1 cellular context compared by ENCODE assay signal in the genomic region with DNA sequence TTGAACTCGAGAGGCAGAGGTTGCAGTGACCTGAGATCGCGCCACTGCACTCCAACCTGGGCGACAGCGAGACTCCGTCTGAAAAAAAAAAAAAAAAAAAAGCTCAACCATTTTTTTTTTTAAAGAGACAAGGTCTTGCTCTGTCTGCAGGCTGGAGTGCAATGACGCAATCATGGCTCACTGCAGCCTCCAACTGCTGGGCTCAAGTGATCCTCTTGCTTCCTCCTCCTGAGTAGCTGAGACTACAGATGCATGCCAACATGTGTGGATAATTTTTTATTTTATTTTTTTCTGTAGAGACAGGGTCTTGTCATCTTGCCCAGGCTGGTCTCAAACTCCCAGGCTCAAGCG.
TF ChIP-seq lines count a peak whose summit lies in the region.

No MANE protein-coding gene starts in this region.

TF ChIP-seq in K562, 482 proteins besides CTCF, POLR2A, EP300 and RAD21:
- TF ChIP-seq, protein P1, sequence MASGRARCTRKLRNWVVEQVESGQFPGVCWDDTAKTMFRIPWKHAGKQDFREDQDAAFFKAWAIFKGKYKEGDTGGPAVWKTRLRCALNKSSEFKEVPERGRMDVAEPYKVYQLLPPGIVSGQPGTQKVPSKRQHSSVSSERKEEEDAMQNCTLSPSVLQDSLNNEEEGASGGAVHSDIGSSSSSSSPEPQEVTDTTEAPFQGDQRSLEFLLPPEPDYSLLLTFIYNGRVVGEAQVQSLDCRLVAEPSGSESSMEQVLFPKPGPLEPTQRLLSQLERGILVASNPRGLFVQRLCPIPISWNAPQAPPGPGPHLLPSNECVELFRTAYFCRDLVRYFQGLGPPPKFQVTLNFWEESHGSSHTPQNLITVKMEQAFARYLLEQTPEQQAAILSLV (tag; IDR thresholded peaks at IDR 0.05): peak; percentile 66; the same call in 1 of the 2 replicates
- TF ChIP-seq, protein P2, sequence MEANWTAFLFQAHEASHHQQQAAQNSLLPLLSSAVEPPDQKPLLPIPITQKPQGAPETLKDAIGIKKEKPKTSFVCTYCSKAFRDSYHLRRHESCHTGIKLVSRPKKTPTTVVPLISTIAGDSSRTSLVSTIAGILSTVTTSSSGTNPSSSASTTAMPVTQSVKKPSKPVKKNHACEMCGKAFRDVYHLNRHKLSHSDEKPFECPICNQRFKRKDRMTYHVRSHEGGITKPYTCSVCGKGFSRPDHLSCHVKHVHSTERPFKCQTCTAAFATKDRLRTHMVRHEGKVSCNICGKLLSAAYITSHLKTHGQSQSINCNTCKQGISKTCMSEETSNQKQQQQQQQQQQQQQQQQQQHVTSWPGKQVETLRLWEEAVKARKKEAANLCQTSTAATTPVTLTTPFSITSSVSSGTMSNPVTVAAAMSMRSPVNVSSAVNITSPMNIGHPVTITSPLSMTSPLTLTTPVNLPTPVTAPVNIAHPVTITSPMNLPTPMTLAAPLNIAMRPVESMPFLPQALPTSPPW (CRISPR knock-in tag; IDR thresholded peaks at IDR 0.05): peak; percentile 23; the same call in 1 of the 2 replicates
- peak; percentile 44; the same call in 1 of the 2 replicates for TF ChIP-seq FOSL1 (tag; conservative IDR thresholded peaks at IDR 0.05)
- TF ChIP-seq NFRKB (IDR thresholded peaks at IDR 0.05; ENCODE audit: low read depth): no peak
- peak; percentile 97 for TF ChIP-seq CEBPB (tag; IDR thresholded peaks at IDR 0.05)
- TF ChIP-seq, protein P3, sequence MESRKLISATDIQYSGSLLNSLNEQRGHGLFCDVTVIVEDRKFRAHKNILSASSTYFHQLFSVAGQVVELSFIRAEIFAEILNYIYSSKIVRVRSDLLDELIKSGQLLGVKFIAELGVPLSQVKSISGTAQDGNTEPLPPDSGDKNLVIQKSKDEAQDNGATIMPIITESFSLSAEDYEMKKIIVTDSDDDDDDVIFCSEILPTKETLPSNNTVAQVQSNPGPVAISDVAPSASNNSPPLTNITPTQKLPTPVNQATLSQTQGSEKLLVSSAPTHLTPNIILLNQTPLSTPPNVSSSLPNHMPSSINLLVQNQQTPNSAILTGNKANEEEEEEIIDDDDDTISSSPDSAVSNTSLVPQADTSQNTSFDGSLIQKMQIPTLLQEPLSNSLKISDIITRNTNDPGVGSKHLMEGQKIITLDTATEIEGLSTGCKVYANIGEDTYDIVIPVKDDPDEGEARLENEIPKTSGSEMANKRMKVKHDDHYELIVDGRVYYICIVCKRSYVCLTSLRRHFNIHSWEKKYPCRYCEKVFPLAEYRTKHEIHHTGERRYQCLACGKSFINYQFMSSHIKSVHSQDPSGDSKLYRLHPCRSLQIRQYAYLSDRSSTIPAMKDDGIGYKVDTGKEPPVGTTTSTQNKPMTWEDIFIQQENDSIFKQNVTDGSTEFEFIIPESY (CRISPR knock-in tag; IDR thresholded peaks at IDR 0.05): no peak
- TF ChIP-seq, protein P4, sequence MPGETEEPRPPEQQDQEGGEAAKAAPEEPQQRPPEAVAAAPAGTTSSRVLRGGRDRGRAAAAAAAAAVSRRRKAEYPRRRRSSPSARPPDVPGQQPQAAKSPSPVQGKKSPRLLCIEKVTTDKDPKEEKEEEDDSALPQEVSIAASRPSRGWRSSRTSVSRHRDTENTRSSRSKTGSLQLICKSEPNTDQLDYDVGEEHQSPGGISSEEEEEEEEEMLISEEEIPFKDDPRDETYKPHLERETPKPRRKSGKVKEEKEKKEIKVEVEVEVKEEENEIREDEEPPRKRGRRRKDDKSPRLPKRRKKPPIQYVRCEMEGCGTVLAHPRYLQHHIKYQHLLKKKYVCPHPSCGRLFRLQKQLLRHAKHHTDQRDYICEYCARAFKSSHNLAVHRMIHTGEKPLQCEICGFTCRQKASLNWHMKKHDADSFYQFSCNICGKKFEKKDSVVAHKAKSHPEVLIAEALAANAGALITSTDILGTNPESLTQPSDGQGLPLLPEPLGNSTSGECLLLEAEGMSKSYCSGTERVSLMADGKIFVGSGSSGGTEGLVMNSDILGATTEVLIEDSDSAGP (CRISPR knock-in tag; IDR thresholded peaks at IDR 0.05): peak; percentile 77; the same call in 1 of the 2 replicates
- peak; percentile 94 for TF ChIP-seq CEBPG (CRISPR knock-in tag; IDR thresholded peaks at IDR 0.05)
- TF ChIP-seq CEBPG (tag; conservative IDR thresholded peaks at IDR 0.05 in 1 of 2, IDR thresholded peaks at IDR 0.05 in 1 of 2): peak; percentile 97 to 98
- TF ChIP-seq ZNF589 (CRISPR knock-in tag; IDR thresholded peaks at IDR 0.05; ENCODE audit: low read depth): 0 out of 2 replicates have a peak, but pooled peaks have one; percentile 47
- TF ChIP-seq, protein P5, sequence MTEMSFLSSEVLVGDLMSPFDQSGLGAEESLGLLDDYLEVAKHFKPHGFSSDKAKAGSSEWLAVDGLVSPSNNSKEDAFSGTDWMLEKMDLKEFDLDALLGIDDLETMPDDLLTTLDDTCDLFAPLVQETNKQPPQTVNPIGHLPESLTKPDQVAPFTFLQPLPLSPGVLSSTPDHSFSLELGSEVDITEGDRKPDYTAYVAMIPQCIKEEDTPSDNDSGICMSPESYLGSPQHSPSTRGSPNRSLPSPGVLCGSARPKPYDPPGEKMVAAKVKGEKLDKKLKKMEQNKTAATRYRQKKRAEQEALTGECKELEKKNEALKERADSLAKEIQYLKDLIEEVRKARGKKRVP (CRISPR knock-in tag; IDR thresholded peaks at IDR 0.05): 0 out of 2 replicates have a peak, but pooled peaks have one; percentile 60
- TF ChIP-seq ATF7 (IDR thresholded peaks at IDR 0.05): peak; percentile 93
- TF ChIP-seq DPF2 (IDR thresholded peaks at IDR 0.05): 0 out of 2 replicates have a peak, but pooled peaks have one; percentile 6
- TF ChIP-seq, protein P6, sequence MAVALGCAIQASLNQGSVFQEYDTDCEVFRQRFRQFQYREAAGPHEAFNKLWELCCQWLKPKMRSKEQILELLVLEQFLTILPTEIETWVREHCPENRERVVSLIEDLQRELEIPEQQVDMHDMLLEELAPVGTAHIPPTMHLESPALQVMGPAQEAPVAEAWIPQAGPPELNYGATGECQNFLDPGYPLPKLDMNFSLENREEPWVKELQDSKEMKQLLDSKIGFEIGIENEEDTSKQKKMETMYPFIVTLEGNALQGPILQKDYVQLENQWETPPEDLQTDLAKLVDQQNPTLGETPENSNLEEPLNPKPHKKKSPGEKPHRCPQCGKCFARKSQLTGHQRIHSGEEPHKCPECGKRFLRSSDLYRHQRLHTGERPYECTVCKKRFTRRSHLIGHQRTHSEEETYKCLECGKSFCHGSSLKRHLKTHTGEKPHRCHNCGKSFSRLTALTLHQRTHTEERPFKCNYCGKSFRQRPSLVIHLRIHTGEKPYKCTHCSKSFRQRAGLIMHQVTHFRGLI (CRISPR knock-in tag; IDR thresholded peaks at IDR 0.05): no peak
- no peak for TF ChIP-seq ILK (tag; IDR thresholded peaks at IDR 0.05; ENCODE audit: borderline replicate concordance, low read depth)
- TF ChIP-seq, protein P7, sequence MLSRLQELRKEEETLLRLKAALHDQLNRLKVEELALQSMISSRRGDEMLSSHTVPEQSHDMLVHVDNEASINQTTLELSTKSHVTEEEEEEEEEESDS (CRISPR knock-in tag; IDR thresholded peaks at IDR 0.05): no peak
- peak; percentile 97 for TF ChIP-seq ZNF384 (IDR thresholded peaks at IDR 0.05; ENCODE audit: low read depth, low read length)
- TF ChIP-seq RCOR1 (IDR thresholded peaks at IDR 0.05; ENCODE audit: borderline replicate concordance in 1 of 2, low read depth in 2 of 2, low read length in 2 of 2): peak in 1 of 2 experiments; percentile 23; a peak in 1 of 4 replicates
- TF ChIP-seq, protein P8, sequence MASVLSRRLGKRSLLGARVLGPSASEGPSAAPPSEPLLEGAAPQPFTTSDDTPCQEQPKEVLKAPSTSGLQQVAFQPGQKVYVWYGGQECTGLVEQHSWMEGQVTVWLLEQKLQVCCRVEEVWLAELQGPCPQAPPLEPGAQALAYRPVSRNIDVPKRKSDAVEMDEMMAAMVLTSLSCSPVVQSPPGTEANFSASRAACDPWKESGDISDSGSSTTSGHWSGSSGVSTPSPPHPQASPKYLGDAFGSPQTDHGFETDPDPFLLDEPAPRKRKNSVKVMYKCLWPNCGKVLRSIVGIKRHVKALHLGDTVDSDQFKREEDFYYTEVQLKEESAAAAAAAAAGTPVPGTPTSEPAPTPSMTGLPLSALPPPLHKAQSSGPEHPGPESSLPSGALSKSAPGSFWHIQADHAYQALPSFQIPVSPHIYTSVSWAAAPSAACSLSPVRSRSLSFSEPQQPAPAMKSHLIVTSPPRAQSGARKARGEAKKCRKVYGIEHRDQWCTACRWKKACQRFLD (CRISPR knock-in tag; IDR thresholded peaks at IDR 0.05): 0 out of 2 replicates have a peak, but pooled peaks have one; percentile 34
- TF ChIP-seq CREM (IDR thresholded peaks at IDR 0.05; ENCODE audit: low read depth): peak; percentile 53
- peak; percentile 54 for TF ChIP-seq JUN (IDR thresholded peaks at IDR 0.05; ENCODE audit: borderline replicate concordance, low read depth, low read length)
- no peak for TF ChIP-seq JUN (CRISPR knock-in tag; IDR thresholded peaks at IDR 0.05; ENCODE audit: borderline replicate concordance)
- TF ChIP-seq, protein P9, sequence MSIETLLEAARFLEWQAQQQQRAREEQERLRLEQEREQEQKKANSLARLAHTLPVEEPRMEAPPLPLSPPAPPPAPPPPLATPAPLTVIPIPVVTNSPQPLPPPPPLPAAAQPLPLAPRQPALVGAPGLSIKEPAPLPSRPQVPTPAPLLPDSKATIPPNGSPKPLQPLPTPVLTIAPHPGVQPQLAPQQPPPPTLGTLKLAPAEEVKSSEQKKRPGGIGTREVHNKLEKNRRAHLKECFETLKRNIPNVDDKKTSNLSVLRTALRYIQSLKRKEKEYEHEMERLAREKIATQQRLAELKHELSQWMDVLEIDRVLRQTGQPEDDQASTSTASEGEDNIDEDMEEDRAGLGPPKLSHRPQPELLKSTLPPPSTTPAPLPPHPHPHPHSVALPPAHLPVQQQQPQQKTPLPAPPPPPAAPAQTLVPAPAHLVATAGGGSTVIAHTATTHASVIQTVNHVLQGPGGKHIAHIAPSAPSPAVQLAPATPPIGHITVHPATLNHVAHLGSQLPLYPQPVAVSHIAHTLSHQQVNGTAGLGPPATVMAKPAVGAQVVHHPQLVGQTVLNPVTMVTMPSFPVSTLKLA (conservative IDR thresholded peaks at IDR 0.05): 0 out of 4 replicates have a peak, but pooled peaks of 1 of the 2 experiments have one; percentile 4
- TF ChIP-seq NEUROD1 (IDR thresholded peaks at IDR 0.05; ENCODE audit: borderline replicate concordance, low read depth, low read length, partially characterized antibody): peak; percentile 16
- TF ChIP-seq SMAD4 (CRISPR knock-in tag; conservative IDR thresholded peaks at IDR 0.05): 0 out of 2 replicates have a peak, but pooled peaks have one; percentile 46
- TF ChIP-seq, protein P10, sequence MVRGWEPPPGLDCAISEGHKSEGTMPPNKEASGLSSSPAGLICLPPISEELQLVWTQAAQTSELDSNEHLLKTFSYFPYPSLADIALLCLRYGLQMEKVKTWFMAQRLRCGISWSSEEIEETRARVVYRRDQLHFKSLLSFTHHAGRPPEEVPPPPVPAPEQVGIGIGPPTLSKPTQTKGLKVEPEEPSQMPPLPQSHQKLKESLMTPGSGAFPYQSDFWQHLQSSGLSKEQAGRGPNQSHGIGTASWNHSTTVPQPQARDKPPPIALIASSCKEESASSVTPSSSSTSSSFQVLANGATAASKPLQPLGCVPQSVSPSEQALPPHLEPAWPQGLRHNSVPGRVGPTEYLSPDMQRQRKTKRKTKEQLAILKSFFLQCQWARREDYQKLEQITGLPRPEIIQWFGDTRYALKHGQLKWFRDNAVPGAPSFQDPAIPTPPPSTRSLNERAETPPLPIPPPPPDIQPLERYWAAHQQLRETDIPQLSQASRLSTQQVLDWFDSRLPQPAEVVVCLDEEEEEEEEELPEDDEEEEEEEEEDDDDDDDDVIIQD (CRISPR knock-in tag; IDR thresholded peaks at IDR 0.05): no peak
- TF ChIP-seq YY1 (IDR thresholded peaks at IDR 0.05; ENCODE audit: borderline replicate concordance in 1 of 3, control insufficient read depth in 1 of 3, extremely low read depth in 1 of 3, insufficient read depth in 3 of 3, insufficient read length in 1 of 3, insufficient replicate concordance in 2 of 3, low read depth in 1 of 3, low read length in 2 of 3): peak in 1 of 3 experiments; percentile 3
- no peak for TF ChIP-seq NR2C2 (CRISPR knock-in tag; IDR thresholded peaks at IDR 0.05)
- 0 out of 2 replicates have a peak, but pooled peaks have one; percentile 28 for TF ChIP-seq NR2C2 (tag; IDR thresholded peaks at IDR 0.05)
- TF ChIP-seq ZNF57 (CRISPR knock-in tag; IDR thresholded peaks at IDR 0.05): no peak
- 0 out of 2 replicates have a peak, but pooled peaks have one; percentile 41 for TF ChIP-seq CXXC5 (CRISPR knock-in tag; IDR thresholded peaks at IDR 0.05)
- 0 out of 2 replicates have a peak, but pooled peaks have one; percentile 26 for TF ChIP-seq MYC (IDR thresholded peaks at IDR 0.05; ENCODE audit: low read depth, low read length)
- no peak for TF ChIP-seq MYC (CRISPR knock-in tag; IDR thresholded peaks at IDR 0.05; ENCODE audit: borderline replicate concordance, low read depth)
- 0 out of 2 replicates have a peak, but pooled peaks have one; percentile 38 for TF ChIP-seq ZNF175 (CRISPR knock-in tag; IDR thresholded peaks at IDR 0.05; ENCODE audit: low read depth)
- TF ChIP-seq, protein P11, sequence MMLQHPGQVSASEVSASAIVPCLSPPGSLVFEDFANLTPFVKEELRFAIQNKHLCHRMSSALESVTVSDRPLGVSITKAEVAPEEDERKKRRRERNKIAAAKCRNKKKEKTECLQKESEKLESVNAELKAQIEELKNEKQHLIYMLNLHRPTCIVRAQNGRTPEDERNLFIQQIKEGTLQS (IDR thresholded peaks at IDR 0.05): peak; percentile 96
- TF ChIP-seq, protein P11 (CRISPR knock-in tag; conservative IDR thresholded peaks at IDR 0.05): no peak
- peak; percentile 88 for TF ChIP-seq JUND (IDR thresholded peaks at IDR 0.05; ENCODE audit: borderline replicate concordance, low read depth, low read length)
- TF ChIP-seq JUND (tag; IDR thresholded peaks at IDR 0.05; ENCODE audit: borderline replicate concordance, low read depth, low read length): no peak; the same call in 2 of the 3 replicates
TF ChIP-seq in K562: peak in this region for 25.
